Comparison of ENCODE assay signal across 8 cellular contexts in genomic region chr1:88061106-88061829, GRCh38.
DNase-seq lines count a peak whose midpoint lies in the region; ATAC-seq and TF ChIP-seq lines count a peak whose summit lies in the region.

No MANE protein-coding gene starts in this region.

- no peaks in the 10 kb centered on the region for H3K4me1 ChIP-seq in lower lobe of right lung
- H3K4me1 ChIP-seq in CD8-positive, alpha-beta memory T cell (ENCODE audit: insufficient read depth, low read length): no peaks in the 10 kb centered on the region

- H3K9me3 ChIP-seq in lower lobe of right lung: no peaks in the 10 kb centered on the region
- no peaks in the 10 kb centered on the region for H3K9me3 ChIP-seq in CD8-positive, alpha-beta memory T cell (ENCODE audit: low read length)

- peaks cover 3 to 5% of the 10 kb centered on the region in 2 donors for H3K27me3 Mint-ChIP-seq in CD8-positive, alpha-beta memory T cell

- H3K9me3 Mint-ChIP-seq in CD8-positive, alpha-beta memory T cell: no peaks in the 10 kb centered on the region

- H3K27ac ChIP-seq in coronary artery (no peak overlapping the region), lower lobe of right lung (no peak overlapping the region)
- H3K27ac ChIP-seq in CD8-positive, alpha-beta memory T cell (ENCODE audit: low read depth, low read length): no peak overlapping the region

- no peaks in the 10 kb centered on the region for H3K36me3 ChIP-seq in lower lobe of right lung
- H3K36me3 ChIP-seq in CD8-positive, alpha-beta memory T cell (ENCODE audit: insufficient read depth, low read length): no peaks in the 10 kb centered on the region

- H3K27me3 ChIP-seq in lower lobe of right lung (ENCODE audit: low read depth): no peaks in the 10 kb centered on the region
- no peaks in the 10 kb centered on the region for H3K27me3 ChIP-seq in CD8-positive, alpha-beta memory T cell (ENCODE audit: insufficient read depth, low read length, poor library complexity, severe bottlenecking)

- H3K4me3 Mint-ChIP-seq in CD8-positive, alpha-beta memory T cell: no peak overlapping the region

- H3K36me3 Mint-ChIP-seq in CD8-positive, alpha-beta memory T cell: no peaks in the 10 kb centered on the region

- H3K27ac Mint-ChIP-seq in CD8-positive, alpha-beta memory T cell: no peak overlapping the region

- ATAC-seq in HG03103 (IDR thresholded peaks at IDR 0.05; ENCODE audit: low read depth, unreplicated experiment) (peak; percentile 66), lower lobe of right lung (peak; percentile 61 to 71), HG02763 (IDR thresholded peaks at IDR 0.05; ENCODE audit: unreplicated experiment) (no peak)

- H3K4me1 Mint-ChIP-seq in CD8-positive, alpha-beta memory T cell: no peaks in the 10 kb centered on the region

- H3K4me3 ChIP-seq in GM12875 (ENCODE audit: low read depth, low read length) (no peak overlapping the region), coronary artery (no peak overlapping the region), lower lobe of right lung (no peak overlapping the region)
- H3K4me3 ChIP-seq in CD8-positive, alpha-beta memory T cell (ENCODE audit: low read length): no peak overlapping the region

- intact Hi-C loops in lower lobe of right lung (cut with DNase I): no loop called here

- TF ChIP-seq CTCF in AG09319 (IDR thresholded peaks at IDR 0.05; ENCODE audit: low read depth, low read length) (peak; percentile 70), GM12875 (IDR thresholded peaks at IDR 0.05; ENCODE audit: borderline replicate concordance, insufficient read depth, low read depth, low read length) (peak; percentile 51; the same call in 1 of the 2 replicates), coronary artery (IDR thresholded peaks at IDR 0.05) (peak; percentile 42), lower lobe of right lung (IDR thresholded peaks at IDR 0.05) (peak; percentile 57)

- peak; percentile 10 for DNase-seq in AG09319 (ENCODE audit: extremely low read depth, low read depth)
- peak; percentile 5 for DNase-seq in NOMO-1 treated with dmso at 0.1 percent for 144 hours (lab: John Stamatoyannopoulos, UW; ENCODE audit: unreplicated experiment)
- DNase-seq in coronary artery (ENCODE audit: low spot score): no peak
- no peak for DNase-seq in lower lobe of right lung
- DNase-seq in CD8-positive, alpha-beta memory T cell: no peak

- POLR2A ChIA-PET in CD8-positive, alpha-beta memory T cell (lab: Charles Lee): no interaction called here

- CTCF ChIA-PET in CD8-positive, alpha-beta memory T cell (lab: Charles Lee): no interaction called here

Comparison
In these comparisons a context has a peak if more than half of its experiments do, and no peak if none do; other contexts are left out.
1. DNase-seq: peak in AG09319 (single experiment) and NOMO-1 treated with dmso at 0.1 percent for 144 hours (single experiment); none in coronary artery (single experiment), lower lobe of right lung (single experiment) and CD8-positive, alpha-beta memory T cell (0 of 5).
2. Peak in every context shown above with its lines, with median percentiles within 50 percentile points of each other: CTCF ChIP-seq.